ENCODE assay signal across 15 cellular contexts in the genomic region with DNA sequence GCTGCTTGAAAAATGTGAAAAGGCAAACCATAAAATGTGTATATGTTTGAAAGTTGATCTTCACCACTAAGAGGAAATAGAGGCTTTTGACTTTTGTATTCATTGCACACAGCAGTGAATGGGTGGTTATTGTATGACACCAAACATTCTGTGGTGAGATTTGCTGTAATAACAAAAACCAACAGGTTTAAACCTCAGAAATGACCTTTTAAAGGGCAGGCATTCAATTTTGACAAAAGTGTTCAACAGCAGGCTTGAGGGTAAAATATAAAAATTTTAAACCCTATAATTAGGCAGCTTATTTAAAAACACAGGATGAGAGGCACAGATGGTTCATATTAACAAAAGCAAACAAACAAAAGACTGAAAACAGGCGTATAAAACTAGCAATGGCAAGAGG.
A peak's percentile ranks its signal among the peaks of the same experiment; 100 is the strongest.
DNase-seq lines count a peak whose midpoint lies in the region; ATAC-seq and TF ChIP-seq lines count a peak whose summit lies in the region.
"Had no signal": no experiment of that assay in that cellular context is flagged by ENCODE, and none has a peak within 500 bp of the region (broad histone marks: within the 10 kb centered on the region; RNA-seq: fewer than 3 reads in every experiment).

No MANE protein-coding gene starts in this region.

- TF ChIP-seq CTCF in fibroblast of villous mesenchyme (IDR thresholded peaks at IDR 0.05; ENCODE audit: insufficient read depth, low read depth, low read length) = no peak

- no peak for TF ChIP-seq POLR2A in GM18505 (IDR thresholded peaks at IDR 0.05; ENCODE audit: borderline replicate concordance, extremely low read depth, insufficient read depth, insufficient read length)

- ATAC-seq in GM18505 (IDR thresholded peaks at IDR 0.05; ENCODE audit: unreplicated experiment) = no peak
- ATAC-seq: A549 had no signal

- no peak overlapping the region for H3K4me3 ChIP-seq in fibroblast of villous mesenchyme (ENCODE audit: low read depth, low read length)
- H3K4me3 ChIP-seq: A549; BLaER1 treated with 17β-estradiol and CSF1 and Interleukin-3, amounts not matched to agents 10 nM and 100 nM had no signal

- peak; percentile 27 for DNase-seq in NCI-H1694 treated with DMSO at 0.1 percent for 48 hours (lab: John Stamatoyannopoulos, UW)
- DNase-seq in NCI-H1694 (lab: John Stamatoyannopoulos, UW) = no peak
- peak; percentile 34 for DNase-seq in NCI-H146 treated with DMSO at 0.1 percent for 48 hours (lab: John Stamatoyannopoulos, UW; ENCODE audit: unreplicated experiment)
- DNase-seq in NCI-H748 (lab: John Stamatoyannopoulos, UW; ENCODE audit: unreplicated experiment) = peak; percentile 94
- DNase-seq in fibroblast of villous mesenchyme (ENCODE audit: low read depth) = peak; percentile 22
- DNase-seq in activated gamma-delta T cell (lab: John Stamatoyannopoulos, UW) = no peak
- DNase-seq in mesenteric fat pad (ENCODE audit: low spot score) = no peak
- DNase-seq: H7, MM.1S, NCI-H187 treated with DMSO at 0.1 percent for 48 hours, NCI-H345, NCI-H526 had no signal

Comparison
In these comparisons a context has a peak if more than half of its experiments do, and no peak if none do; other contexts are left out.
1. DNase-seq: peak in NCI-H1694 treated with DMSO at 0.1 percent for 48 hours (single experiment), NCI-H146 treated with DMSO at 0.1 percent for 48 hours (single experiment), NCI-H748 (single experiment) and fibroblast of villous mesenchyme (single experiment); none in NCI-H1694 (single experiment), activated gamma-delta T cell (single experiment) and mesenteric fat pad (single experiment).